1 cellular context compared by ENCODE assay signal in the genomic region with DNA sequence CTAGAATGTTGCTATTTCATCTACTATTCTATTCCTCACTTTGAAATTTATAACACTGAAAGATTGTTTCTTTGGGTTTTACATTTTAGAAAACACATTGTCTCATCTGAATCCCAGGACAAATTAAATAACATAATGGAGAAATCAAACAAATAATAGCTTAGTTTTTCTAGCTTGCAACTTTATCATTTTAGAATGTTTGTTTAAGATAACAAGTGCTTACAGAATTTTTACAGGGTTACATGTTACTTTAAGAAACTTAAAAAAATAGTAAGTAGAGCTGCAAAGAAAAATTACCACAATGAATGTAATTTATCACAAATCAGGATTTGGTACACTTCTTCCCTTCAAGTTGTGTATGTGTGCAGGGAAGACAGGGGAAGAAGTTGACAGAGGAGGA.
TF ChIP-seq lines count a peak whose summit lies in the region.

No MANE protein-coding gene starts in this region.

TF ChIP-seq in HCT116, 20 proteins besides CTCF, POLR2A, EP300 and RAD21:
- TF ChIP-seq ZFX (IDR thresholded peaks at IDR 0.05) (no peak), ELF1 (IDR thresholded peaks at IDR 0.05; ENCODE audit: borderline replicate concordance, low read depth) (no peak), YY1 (IDR thresholded peaks at IDR 0.05; ENCODE audit: extremely low read depth, insufficient replicate concordance, low read depth, low read length) (no peak), JUND (IDR thresholded peaks at IDR 0.05) (no peak), SIN3A (IDR thresholded peaks at IDR 0.05; ENCODE audit: low read depth) (no peak)
- TF ChIP-seq, protein P1, sequence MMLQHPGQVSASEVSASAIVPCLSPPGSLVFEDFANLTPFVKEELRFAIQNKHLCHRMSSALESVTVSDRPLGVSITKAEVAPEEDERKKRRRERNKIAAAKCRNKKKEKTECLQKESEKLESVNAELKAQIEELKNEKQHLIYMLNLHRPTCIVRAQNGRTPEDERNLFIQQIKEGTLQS (IDR thresholded peaks at IDR 0.05), result no peak
